In the genomic region with DNA sequence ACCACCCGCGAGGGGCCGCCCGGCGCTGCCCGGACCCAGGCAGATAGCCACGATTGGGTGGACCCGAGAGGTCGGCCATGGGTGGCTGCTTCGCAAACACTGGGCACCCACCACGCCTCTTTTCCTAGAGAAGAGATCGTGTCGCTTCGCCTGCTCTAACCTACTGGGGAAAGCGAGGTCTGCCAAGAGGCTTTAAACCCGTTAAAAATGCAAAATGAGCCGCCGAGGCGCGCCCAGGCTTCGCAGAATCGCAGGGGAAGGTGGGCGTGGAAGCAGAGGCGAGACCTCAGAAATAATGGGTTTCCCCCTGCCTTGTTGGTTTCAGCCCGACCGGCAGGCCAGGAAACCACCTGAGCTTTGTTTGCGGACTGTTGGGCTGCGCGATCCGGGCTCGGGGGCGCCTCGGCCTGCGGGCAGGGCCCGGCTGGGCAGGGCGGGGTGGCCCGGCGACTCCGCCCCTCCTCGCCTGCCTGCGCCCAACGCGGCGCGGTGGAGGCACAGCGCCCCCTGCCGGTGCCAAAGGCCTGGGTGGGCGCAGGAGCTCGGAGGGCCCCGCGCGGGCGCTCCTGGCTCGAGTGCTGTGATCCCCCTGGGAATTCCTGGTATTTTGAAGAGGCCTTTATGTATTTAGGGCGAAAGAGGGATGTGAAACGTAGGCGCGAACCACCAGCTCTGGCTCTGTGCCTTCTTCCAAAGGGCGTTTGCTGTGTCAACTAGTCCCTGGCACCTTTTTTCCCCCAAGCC, we compare ENCODE assay signal across 8 cellular contexts. TPM values are rescaled to one million over a fixed set of nuclear protein-coding genes. Genes with fewer than 3 reads are reported as not detected.
DNase-seq lines count a peak whose midpoint lies in the region; ATAC-seq and TF ChIP-seq lines count a peak whose summit lies in the region.

No MANE protein-coding gene starts in this region.

- ATAC-seq in thoracic aorta (ENCODE audit: insufficient number of reproducible peaks, low FRiP score, low read depth): peak; percentile 87

- H3K56ac ChIP-seq in H9 (ENCODE audit: insufficient read length, low read depth, low read length): peak overlapping the region; percentile 2

- H3K9ac ChIP-seq in H9 (ENCODE audit: extremely low read depth, insufficient read length, low read length): peak overlapping the region; percentile 100
- peak overlapping the region; percentile 96 for H3K9ac ChIP-seq in MM.1S (ENCODE audit: low read length)

- no peak overlapping the region; the same call in 1 of the 2 replicates for H3K4ac ChIP-seq in H9 (ENCODE audit: low read depth, low read length)

- H3K27me3 Mint-ChIP-seq in H9 (ENCODE audit: low read depth): peaks cover 6% of the 10 kb centered on the region
- H3K27me3 Mint-ChIP-seq in activated naive CD4-positive, alpha-beta T cell treated with anti-CD3 and anti-CD28 coated beads, Interleukin-2, amount 50 U/mL, for 24 hours: peaks cover 43% of the 10 kb centered on the region

- H3K4me1 ChIP-seq in H9 (ENCODE audit: insufficient read depth, low read length) (no peaks in the 10 kb centered on the region), MM.1S (ENCODE audit: low read length) (peaks cover 7% of the 10 kb centered on the region; the same call in 1 of the 2 replicates), osteoblast (ENCODE audit: insufficient read depth, low read length) (peaks cover 16% of the 10 kb centered on the region), thoracic aorta (ENCODE audit: control insufficient read depth in 1 of 2, low read depth in 2 of 2) (peaks cover 8 to 9% of the 10 kb centered on the region in 2 donors)

- H3K4me3 ChIP-seq in MM.1S (ENCODE audit: low read length): peak overlapping the region; percentile 99
- peak overlapping the region; percentile 90 for H3K4me3 ChIP-seq in osteoblast (ENCODE audit: insufficient read depth, low read length)
- peak overlapping the region; percentile 96 for H3K4me3 ChIP-seq in thoracic aorta

- no peak overlapping the region for H4K5ac ChIP-seq in H9 (ENCODE audit: insufficient read length, low read depth, low read length)

- H4K20me1 ChIP-seq in H9 (ENCODE audit: control insufficient read depth, insufficient read depth, insufficient read length) (no peaks in the 10 kb centered on the region), MM.1S (ENCODE audit: insufficient read depth, low read length) (no peaks in the 10 kb centered on the region; the same call in 1 of the 2 replicates), osteoblast (ENCODE audit: insufficient read depth, low read length) (peaks cover 14% of the 10 kb centered on the region)

- H3K9me3 ChIP-seq in H9 (ENCODE audit: control insufficient read depth, low read depth, low read length): no peaks in the 10 kb centered on the region
- no peaks in the 10 kb centered on the region for H3K9me3 ChIP-seq in MM.1S (replicated peaks; ENCODE audit: insufficient read depth, low read length)
- no peaks in the 10 kb centered on the region for H3K9me3 ChIP-seq in osteoblast (ENCODE audit: low read depth, low read length)
- H3K9me3 ChIP-seq in thoracic aorta: no peaks in the 10 kb centered on the region

- H3K4me2 ChIP-seq in H9 (ENCODE audit: insufficient read depth, insufficient read length, low read length): peak overlapping the region; percentile 91
- H3K4me2 ChIP-seq in MM.1S (ENCODE audit: low read depth, low read length): peak overlapping the region; percentile 98
- peak overlapping the region; percentile 79 for H3K4me2 ChIP-seq in osteoblast (ENCODE audit: insufficient read depth, low read length)

- no peak overlapping the region for H3T11ph ChIP-seq in H9 (ENCODE audit: low read length)

- H3K9me3 Mint-ChIP-seq in H9: peaks cover 0 to 4% of the 10 kb centered on the region in 2 experiments; a peak in 2 of 5 replicates
- H3K9me3 Mint-ChIP-seq in activated naive CD4-positive, alpha-beta T cell treated with anti-CD3 and anti-CD28 coated beads, Interleukin-2, amount 50 U/mL, for 24 hours: no peaks in the 10 kb centered on the region

- no peak overlapping the region for H3K23ac ChIP-seq in H9 (ENCODE audit: insufficient read length, low read depth, low read length)

- peaks cover 28% of the 10 kb centered on the region for H3K23me2 ChIP-seq in H9 (ENCODE audit: insufficient read length, low read depth, low read length, poor library complexity, severe bottlenecking)

- peaks cover 15 to 31% (median 27%) of the 10 kb centered on the region in 3 experiments for H3K36me3 Mint-ChIP-seq in H9 (ENCODE audit: insufficient read depth in 1 of 3, low read depth in 3 of 3)
- H3K36me3 Mint-ChIP-seq in activated naive CD4-positive, alpha-beta T cell treated with anti-CD3 and anti-CD28 coated beads, Interleukin-2, amount 50 U/mL, for 24 hours: peaks cover 1% of the 10 kb centered on the region

- DNase-seq in GM04503 (ENCODE audit: low read depth) (peak; percentile 48), H9 (peak; percentile 92), MM.1S (peak; percentile 97), SK-N-DZ (ENCODE audit: low spot score) (peak; percentile 89), glomerular visceral epithelial cell (ENCODE audit: extremely low spot score) (peak; percentile 97), osteoblast (ENCODE audit: insufficient read length, low spot score, missing footprints) (peak; percentile 99), thoracic aorta (ENCODE audit: low spot score) (no peak)

- no peak overlapping the region for H2BK20ac ChIP-seq in H9 (ENCODE audit: low read depth, low read length, poor library complexity, severe bottlenecking)

- peaks cover 8 to 23% of the 10 kb centered on the region in 2 experiments for H3K4me1 Mint-ChIP-seq in H9
- peaks cover 16% of the 10 kb centered on the region for H3K4me1 Mint-ChIP-seq in activated naive CD4-positive, alpha-beta T cell treated with anti-CD3 and anti-CD28 coated beads, Interleukin-2, amount 50 U/mL, for 24 hours

- no peak overlapping the region for H2BK5ac ChIP-seq in H9 (ENCODE audit: insufficient read length, low read length)

- H2AFZ ChIP-seq in H9 (ENCODE audit: low read length) (no peak overlapping the region), MM.1S (ENCODE audit: low read length) (peak overlapping the region; percentile 68), osteoblast (ENCODE audit: low read length) (peak overlapping the region; percentile 60)

- no peaks in the 10 kb centered on the region for H3K9me2 ChIP-seq in MM.1S (replicated peaks; ENCODE audit: insufficient read depth, low read length)

- peak overlapping the region; percentile 85 for H3K18ac ChIP-seq in H9 (ENCODE audit: insufficient read length, low read depth, low read length)

- H3K27me3 ChIP-seq in H9 (ENCODE audit: insufficient read depth, low read length) (peaks cover 15% of the 10 kb centered on the region), MM.1S (replicated peaks; ENCODE audit: insufficient read depth, low read length) (no peaks in the 10 kb centered on the region), osteoblast (ENCODE audit: insufficient read depth, low read length) (no peaks in the 10 kb centered on the region), thoracic aorta (replicated peaks; ENCODE audit: insufficient read depth) (no peaks in the 10 kb centered on the region)

- peak overlapping the region in 2 of 3 experiments; percentile 58 to 79; a peak in 3 of 7 replicates for H3K27ac Mint-ChIP-seq in H9
- H3K27ac Mint-ChIP-seq in activated naive CD4-positive, alpha-beta T cell treated with anti-CD3 and anti-CD28 coated beads, Interleukin-2, amount 50 U/mL, for 24 hours: no peak overlapping the region

- H3F3A ChIP-seq in MM.1S (ENCODE audit: insufficient read depth, low read length): peaks cover 27% of the 10 kb centered on the region

- peak overlapping the region; percentile 100 for H3K14ac ChIP-seq in H9 (ENCODE audit: insufficient read depth, low read length)

- H3K79me2 ChIP-seq in H9 (ENCODE audit: insufficient read depth, low read length) (peaks cover 5% of the 10 kb centered on the region; the same call in 1 of the 2 replicates), MM.1S (ENCODE audit: low read length) (peaks cover 34% of the 10 kb centered on the region), osteoblast (ENCODE audit: insufficient read depth, low read length) (peaks cover 65% of the 10 kb centered on the region)

- H3K27ac ChIP-seq in H9 (ENCODE audit: insufficient read length, low read depth, low read length): peak overlapping the region; percentile 74
- H3K27ac ChIP-seq in MM.1S (ENCODE audit: low read length): peak overlapping the region; percentile 97
- peak overlapping the region; percentile 99 for H3K27ac ChIP-seq in osteoblast (ENCODE audit: low read depth, low read length)
- H3K27ac ChIP-seq in thoracic aorta: peak overlapping the region; percentile 88 to 93

- H3K36me3 ChIP-seq in MM.1S (replicated peaks; ENCODE audit: insufficient read depth, low read length) (no peaks in the 10 kb centered on the region), osteoblast (ENCODE audit: insufficient read depth, low read length) (peaks cover 24% of the 10 kb centered on the region), thoracic aorta (no peaks in the 10 kb centered on the region)

- no peak overlapping the region; the same call in 1 of the 2 replicates for H2BK15ac ChIP-seq in H9 (ENCODE audit: low read depth, low read length)

- no peak overlapping the region for H2BK12ac ChIP-seq in H9 (ENCODE audit: insufficient read length, low read depth, low read length)

- H2AK5ac ChIP-seq in H9 (ENCODE audit: insufficient read length, low read length): no peak overlapping the region

- peak overlapping the region; percentile 76 to 84 for H3K4me3 Mint-ChIP-seq in H9
- peak overlapping the region; percentile 30 for H3K4me3 Mint-ChIP-seq in activated naive CD4-positive, alpha-beta T cell treated with anti-CD3 and anti-CD28 coated beads, Interleukin-2, amount 50 U/mL, for 24 hours

- H4K91ac ChIP-seq in H9 (ENCODE audit: insufficient read length, low read depth, low read length): no peak overlapping the region

- no peaks in the 10 kb centered on the region for H3K79me1 ChIP-seq in H9 (ENCODE audit: insufficient read depth, low read depth, low read length, poor library complexity, severe bottlenecking)

- H4K8ac ChIP-seq in H9 (replicated peaks; ENCODE audit: insufficient read length, low read depth, low read length): no peak overlapping the region

- H2BK120ac ChIP-seq in H9 (ENCODE audit: low read depth, low read length, poor library complexity, severe bottlenecking): no peak overlapping the region

- TF ChIP-seq CTCF in H9 (conservative IDR thresholded peaks at IDR 0.05) (peak; percentile 96), MM.1S (IDR thresholded peaks at IDR 0.05; ENCODE audit: low read length) (peak; percentile 78), osteoblast (IDR thresholded peaks at IDR 0.05; ENCODE audit: extremely low read depth, low read depth, low read length) (peak; percentile 73), thoracic aorta (IDR thresholded peaks at IDR 0.05) (peak; percentile 87)

- no CpG with 5 or more reads among the region's 59 CpGs for WGBS in H9 (ENCODE audit: extremely low coverage, insufficient read length, low lambda C conversion rate)

RNA-seq across cellular contexts. Expression of a gene that starts 1.6 kb away (rescaled TPM):
- total RNA-seq in H9 (2021) (164 and 165 TPM in 2 replicates), osteoblast (535 and 570 TPM in 2 replicates), thoracic aorta (10 to 100 TPM; 34.3 TPM)
- polyA plus RNA-seq in SK-N-DZ (2014; cell fraction: cytosol; rRNA removed): 152 and 168 TPM in 2 replicates
- polyA plus RNA-seq in SK-N-DZ (2014; cell fraction: nucleus; rRNA removed): 82.5 and 86.7 TPM in 2 replicates
